In genomic region chr9:115615821-115616665, GRCh38 we compare ENCODE assay signal across 12 cellular contexts.
A peak's percentile ranks its signal among the peaks of the same experiment; 100 is the strongest.
DNase-seq lines count a peak whose midpoint lies in the region; ATAC-seq, FAIRE-seq and TF ChIP-seq lines count a peak whose summit lies in the region.
"Had no signal": no experiment of that assay in that cellular context is flagged by ENCODE, and none has a peak within 500 bp of the region (broad histone marks: within the 10 kb centered on the region; RNA-seq: fewer than 3 reads in every experiment).

No MANE protein-coding gene starts in this region.

- no peaks in the 10 kb centered on the region for H3K27me3 ChIP-seq in bronchial epithelial cell (ENCODE audit: control insufficient read depth, insufficient read depth, low read length)
- H3K27me3 ChIP-seq: right lobe of liver, upper lobe of right lung had no signal

- H3K4me3 ChIP-seq in bronchial epithelial cell (ENCODE audit: low read depth, low read length): no peak overlapping the region
- H3K4me3 ChIP-seq: right lobe of liver, upper lobe of right lung had no signal

- in situ Hi-C loops in Caki2 (cut with HindIII; ENCODE audit: low pct_unique_long_range_greater_than_20kb, low sequenced_read_pairs): no loop called here

- FAIRE-seq in bronchial epithelial cell (lab: Jason Lieb, UNC): peak; percentile 75

- no peaks in the 10 kb centered on the region for H3K36me3 ChIP-seq in bronchial epithelial cell (ENCODE audit: control insufficient read depth, insufficient read depth, low read length)
- H3K36me3 ChIP-seq: right lobe of liver, upper lobe of right lung had no signal

- no peak for ATAC-seq in HG02970 (IDR thresholded peaks at IDR 0.05; ENCODE audit: low FRiP score, unreplicated experiment)
- ATAC-seq in HG02678 (IDR thresholded peaks at IDR 0.05; ENCODE audit: unreplicated experiment): no peak
- ATAC-seq: right lobe of liver, upper lobe of right lung had no signal

- TF ChIP-seq CTCF in bronchial epithelial cell (IDR thresholded peaks at IDR 0.05; ENCODE audit: insufficient read depth, low read length, severe bottlenecking): no peak

- DNase-seq in Caki2 (ENCODE audit: low read depth) (peak; percentile 74), NCI-H460 (ENCODE audit: extremely low read depth, low read depth) (peak; percentile 5), bronchial epithelial cell (ENCODE audit: low read depth) (peak; percentile 99), myocyte (ENCODE audit: low read depth) (peak; percentile 37), NCI-H2081 (lab: John Stamatoyannopoulos, UW) (no peak)
- DNase-seq in stimulated activated CD8-positive, alpha-beta memory T cell treated with anti-CD3 and anti-CD28 coated beads, Interleukin-4, amount 100 ng/mL, for 48 hours: no peak
- DNase-seq: activated gamma-delta T cell treated with Interleukin-2 at 50 U/mL for 16 hours, NCI-H1694, right lobe of liver, upper lobe of right lung had no signal

Comparison
In these comparisons a context has a peak if more than half of its experiments do, and no peak if none do; other contexts are left out.
1. DNase-seq: peak in Caki2 (single experiment), NCI-H460 (single experiment), bronchial epithelial cell (single experiment) and myocyte (single experiment); none in stimulated activated CD8-positive, alpha-beta memory T cell treated with anti-CD3 and anti-CD28 coated beads, Interleukin-4, amount 100 ng/mL, for 48 hours (single experiment) and NCI-H2081 (0 of 2).